Comparison of ENCODE assay signal across 28 cellular contexts in the genomic region with DNA sequence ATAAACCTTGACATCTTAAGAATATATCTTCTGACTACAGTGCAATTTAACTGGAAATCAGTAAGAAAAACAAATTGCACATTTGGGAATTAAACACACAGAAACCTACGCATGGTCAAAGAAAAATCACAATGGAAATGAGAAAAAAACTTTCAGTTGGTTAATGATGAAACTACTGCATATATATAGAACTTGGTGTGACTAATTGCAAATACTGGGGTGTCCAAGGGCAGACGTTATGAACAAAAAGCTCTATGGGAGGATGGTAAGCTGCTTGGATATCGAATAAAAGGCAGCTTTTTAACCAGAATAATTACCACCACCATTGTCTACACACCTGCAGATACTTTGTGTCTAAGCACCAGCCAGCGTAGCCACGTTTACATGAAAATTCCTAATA. TPM values are rescaled to one million over a fixed set of nuclear protein-coding genes. Genes with fewer than 3 reads are reported as not detected.
"Had no signal": no experiment of that assay in that cellular context is flagged by ENCODE, and none has a peak within 500 bp of the region (broad histone marks: within the 10 kb centered on the region; RNA-seq: fewer than 3 reads in every experiment).

No MANE protein-coding gene starts in this region.

- H3K36me3 ChIP-seq: colonic mucosa, gastroesophageal sphincter, ovary, vagina had no signal

- H3K36me3 Mint-ChIP-seq: activated CD8-positive, alpha-beta memory T cell treated with anti-CD3 and anti-CD28 coated beads, Interleukin-2, amount 10 ng/mL, durations not matched to agents 7 days and 5 days; activated naive CD4-positive, alpha-beta T cell treated with anti-CD3 and anti-CD28 coated beads, Interleukin-2, amount 50 U/mL, for 72 hours; mesothelial cell of epicardium; naive B cell; stimulated activated effector memory CD8-positive, alpha-beta T cell treated with anti-CD3 and anti-CD28 coated beads, Interleukin-12 subunit alpha, Interleukin-12 subunit beta, amount 100 ng/mL, for 72 hours; type B pancreatic cell had no signal

- H3K9me3 Mint-ChIP-seq: activated naive CD4-positive, alpha-beta T cell treated with anti-CD3 and anti-CD28 coated beads, Interleukin-2, amount 50 U/mL, for 72 hours; mesothelial cell of epicardium; naive B cell; nephron progenitor cell; stimulated activated effector memory CD8-positive, alpha-beta T cell treated with anti-CD3 and anti-CD28 coated beads, Interleukin-12 subunit alpha, Interleukin-12 subunit beta, amount 100 ng/mL, for 72 hours; stimulated activated naive CD8-positive, alpha-beta T cell treated with anti-CD3 and anti-CD28 coated beads, Interleukin-15, Interleukin-2, amounts not matched to agents 100 ng/mL and 50 ng/mL, for 24 hours; type B pancreatic cell had no signal

- H3K27me3 Mint-ChIP-seq: activated CD4-positive, alpha-beta T cell treated with anti-CD3 and anti-CD28 coated beads for 36 hours; naive B cell; progenitor cell of endocrine pancreas; stimulated activated naive CD8-positive, alpha-beta T cell treated with anti-CD3 and anti-CD28 coated beads, Interleukin-15, Interleukin-2, amounts not matched to agents 100 ng/mL and 50 ng/mL, for 24 hours; type B pancreatic cell had no signal

- H3K4me3 Mint-ChIP-seq: activated CD4-positive, alpha-beta T cell treated with anti-CD3 and anti-CD28 coated beads for 36 hours; activated CD8-positive, alpha-beta memory T cell treated with anti-CD3 and anti-CD28 coated beads, Interleukin-2, amount 10 ng/mL, durations not matched to agents 7 days and 5 days; activated CD8-positive, alpha-beta T cell treated with anti-CD3 and anti-CD28 coated beads, Interleukin-2, amount 10 ng/mL, durations not matched to agents 7 days and 5 days; activated T-cell treated with anti-CD3 and anti-CD28 coated beads, Interleukin-2, amount 50 U/mL, for 72 hours; mesothelial cell of epicardium; naive B cell; nephron progenitor cell; stimulated activated effector memory CD8-positive, alpha-beta T cell treated with anti-CD3 and anti-CD28 coated beads, Interleukin-12 subunit alpha, Interleukin-12 subunit beta, amount 100 ng/mL, for 72 hours; stimulated activated naive CD8-positive, alpha-beta T cell treated with anti-CD3 and anti-CD28 coated beads, Interleukin-15, Interleukin-2, amounts not matched to agents 100 ng/mL and 50 ng/mL, for 24 hours; type B pancreatic cell had no signal

- H3K27ac Mint-ChIP-seq: activated CD4-positive, alpha-beta T cell treated with anti-CD3 and anti-CD28 coated beads for 36 hours; activated CD8-positive, alpha-beta memory T cell treated with anti-CD3 and anti-CD28 coated beads, Interleukin-2, amount 10 ng/mL, durations not matched to agents 7 days and 5 days; activated CD8-positive, alpha-beta T cell treated with anti-CD3 and anti-CD28 coated beads, Interleukin-2, amount 10 ng/mL, durations not matched to agents 7 days and 5 days; activated T-cell treated with anti-CD3 and anti-CD28 coated beads, Interleukin-2, amount 50 U/mL, for 72 hours; mesothelial cell of epicardium; nephron progenitor cell; progenitor cell of endocrine pancreas; stimulated activated effector memory CD8-positive, alpha-beta T cell treated with anti-CD3 and anti-CD28 coated beads, Interleukin-12 subunit alpha, Interleukin-12 subunit beta, amount 100 ng/mL, for 72 hours; stimulated activated naive CD8-positive, alpha-beta T cell treated with anti-CD3 and anti-CD28 coated beads, Interleukin-15, Interleukin-2, amounts not matched to agents 100 ng/mL and 50 ng/mL, for 24 hours had no signal

- H3K9me3 ChIP-seq: colonic mucosa, gastroesophageal sphincter, ovary, vagina had no signal

- H3K27ac ChIP-seq: dorsolateral prefrontal cortex, gastroesophageal sphincter, ovary, skin epidermis, vagina had no signal

- H3K4me1 ChIP-seq: colonic mucosa, gastroesophageal sphincter, vagina had no signal

- ATAC-seq: activated CD8-positive, alpha-beta memory T cell treated with anti-CD3 and anti-CD28 coated beads, Interleukin-2, amount 10 ng/mL, durations not matched to agents 7 days and 5 days; activated CD8-positive, alpha-beta T cell treated with anti-CD3 and anti-CD28 coated beads, Interleukin-2, amount 10 ng/mL, durations not matched to agents 7 days and 5 days; gastroesophageal sphincter; sciatic nerve had no signal

- H3K4me3 ChIP-seq: colonic mucosa, dorsolateral prefrontal cortex, gastroesophageal sphincter, ovary, skin epidermis, vagina had no signal

- H3K4me1 Mint-ChIP-seq: mesothelial cell of epicardium; naive B cell; stimulated activated effector memory CD8-positive, alpha-beta T cell treated with anti-CD3 and anti-CD28 coated beads, Interleukin-12 subunit alpha, Interleukin-12 subunit beta, amount 100 ng/mL, for 72 hours had no signal

- DNase-seq: activated CD4-positive, CD25-positive, alpha-beta regulatory T cell; activated CD8-positive, alpha-beta memory T cell treated with anti-CD3 and anti-CD28 coated beads, Interleukin-2, amount 10 ng/mL, durations not matched to agents 7 days and 5 days; activated CD8-positive, alpha-beta T cell treated with anti-CD3 and anti-CD28 coated beads, Interleukin-2, amount 10 ng/mL, durations not matched to agents 7 days and 5 days; activated naive CD4-positive, alpha-beta T cell; dorsolateral prefrontal cortex; effector memory CD4-positive, alpha-beta T cell; hippocampal formation; naive B cell; nephron progenitor cell; ovary; stimulated activated CD4-positive, alpha-beta T cell treated with anti-CD3 and anti-CD28 coated beads, Interleukin-4, amount 100 ng/mL, for 24 hours; substantia nigra had no signal

- H3K27me3 ChIP-seq: colonic mucosa, dorsolateral prefrontal cortex, gastroesophageal sphincter, ovary, vagina had no signal

RNA-seq across cellular contexts. Expression of gene GDPD4, which starts 0.8 kb away (rescaled TPM):
- total RNA-seq: activated CD4-positive, alpha-beta T cell treated with anti-CD3 and anti-CD28 coated beads for 36 hours; activated CD8-positive, alpha-beta memory T cell treated with anti-CD3 and anti-CD28 coated beads, Interleukin-2, amount 10 ng/mL, durations not matched to agents 7 days and 5 days; activated CD8-positive, alpha-beta T cell treated with anti-CD3 and anti-CD28 coated beads, Interleukin-2, amount 10 ng/mL, durations not matched to agents 7 days and 5 days; activated naive CD4-positive, alpha-beta T cell treated with anti-CD3 and anti-CD28 coated beads, Interleukin-2, amount 50 U/mL, for 72 hours; activated T-cell treated with anti-CD3 and anti-CD28 coated beads, Interleukin-2, amount 50 U/mL, for 72 hours; colonic mucosa; fibroblast of lung; gastroesophageal sphincter; lower leg skin; mesothelial cell of epicardium; ovary; progenitor cell of endocrine pancreas; renal cortical epithelial cell; sciatic nerve; vagina had no signal
- polyA plus RNA-seq: fibroblast of lung had no signal
